Comparison of ENCODE assay signal across 8 cellular contexts in genomic region chr7:73734619-73735525, GRCh38. TPM values are rescaled to one million over a fixed set of nuclear protein-coding genes. Genes with fewer than 3 reads are reported as not detected.
DNase-seq lines count a peak whose midpoint lies in the region; ATAC-seq and TF ChIP-seq lines count a peak whose summit lies in the region.

No MANE protein-coding gene starts in this region.

- H3K4me2 ChIP-seq in BLaER1 treated with 17β-estradiol and CSF1 and Interleukin-3, amounts not matched to agents 10 nM and 100 nM = peak overlapping the region; percentile 16 to 66 (median 58); a peak in 18 of 22 replicates
- H3K4me2 ChIP-seq in Loucy (ENCODE audit: low read depth, low read length, poor library complexity, severe bottlenecking) (no peak overlapping the region), parathyroid adenoma (ENCODE audit: low read length) (no peak overlapping the region)

- ATAC-seq in GM19467 (IDR thresholded peaks at IDR 0.05; ENCODE audit: unreplicated experiment) (peak; percentile 45), upper lobe of right lung (peak; percentile 87)

- no peaks in the 10 kb centered on the region for H3K9me2 ChIP-seq in Loucy (replicated peaks; ENCODE audit: low read depth, low read length)

- no peaks in the 10 kb centered on the region for H3K27me3 ChIP-seq in BLaER1 treated with 17β-estradiol and CSF1 and Interleukin-3, amounts not matched to agents 10 nM and 100 nM
- H3K27me3 ChIP-seq in Loucy (ENCODE audit: insufficient read depth, low read length, poor library complexity, severe bottlenecking) = no peaks in the 10 kb centered on the region
- H3K27me3 ChIP-seq in parathyroid adenoma (ENCODE audit: control insufficient read depth, insufficient read depth, low read length) = no peaks in the 10 kb centered on the region
- no peaks in the 10 kb centered on the region for H3K27me3 ChIP-seq in upper lobe of right lung

- peaks cover 6 to 24% (median 20%) of the 10 kb centered on the region in 11 experiments; a peak in 19 of 22 replicates for H3K36me3 ChIP-seq in BLaER1 treated with 17β-estradiol and CSF1 and Interleukin-3, amounts not matched to agents 10 nM and 100 nM
- H3K36me3 ChIP-seq in Loucy (ENCODE audit: insufficient read depth, low read length) (no peaks in the 10 kb centered on the region), parathyroid adenoma (ENCODE audit: control insufficient read depth, insufficient read depth, low read length) (no peaks in the 10 kb centered on the region), upper lobe of right lung (peaks cover 12% of the 10 kb centered on the region)

- no peaks in the 10 kb centered on the region for H3K9me3 ChIP-seq in BLaER1 treated with 17β-estradiol and CSF1 and Interleukin-3, amounts not matched to agents 10 nM and 100 nM (replicated peaks in 1 of 11)
- H3K9me3 ChIP-seq in Loucy (ENCODE audit: insufficient read depth, low read depth, low read length) (no peaks in the 10 kb centered on the region), parathyroid adenoma (ENCODE audit: control insufficient read depth, low read length) (no peaks in the 10 kb centered on the region), upper lobe of right lung (no peaks in the 10 kb centered on the region)

- H3K27ac Mint-ChIP-seq in activated T-helper 1 cell treated with anti-CD3 and anti-CD28 coated beads, Interleukin-12 subunit alpha, Interleukin-12 subunit beta, Interleukin-2, Interleukin-4 antibody, amounts not matched to agents 30 ng/mL and 10 ng/mL and 1 ng/mL, durations not matched to agents 14 hours and 24 hours and 36 hours = peak overlapping the region; percentile 8

- peak overlapping the region in 9 of 11 experiments; percentile 9 to 65 (median 46); a peak in 13 of 22 replicates for H3K27ac ChIP-seq in BLaER1 treated with 17β-estradiol and CSF1 and Interleukin-3, amounts not matched to agents 10 nM and 100 nM
- H3K27ac ChIP-seq in parathyroid adenoma (peak overlapping the region; percentile 30), upper lobe of right lung (peak overlapping the region; percentile 56)

- H3K79me2 ChIP-seq in Loucy (ENCODE audit: insufficient read depth, low read length) (no peaks in the 10 kb centered on the region), parathyroid adenoma (no peaks in the 10 kb centered on the region)

- intact Hi-C loops in activated T-helper 1 cell treated with anti-CD3 and anti-CD28 coated beads, Interleukin-12 subunit alpha, Interleukin-12 subunit beta, Interleukin-2, Interleukin-4 antibody, amounts not matched to agents 30 ng/mL and 10 ng/mL and 1 ng/mL, durations not matched to agents 14 hours and 24 hours and 36 hours (cut with micrococcal nuclease) = loop anchor here (2.0 to 10.0 kb wide), 4 partner anchors 128 to 1857 kb away; partner anchors contain the start of gene LIMK1
- intact Hi-C loops in upper lobe of right lung (cut with DNase I) = no loop called here

- H3K4me3 Mint-ChIP-seq in activated T-helper 1 cell treated with anti-CD3 and anti-CD28 coated beads, Interleukin-12 subunit alpha, Interleukin-12 subunit beta, Interleukin-2, Interleukin-4 antibody, amounts not matched to agents 30 ng/mL and 10 ng/mL and 1 ng/mL, durations not matched to agents 14 hours and 24 hours and 36 hours = no peak overlapping the region

- peak; percentile 86 for TF ChIP-seq CTCF in Loucy (conservative IDR thresholded peaks at IDR 0.05; ENCODE audit: low read length)
- TF ChIP-seq CTCF in foreskin fibroblast (IDR thresholded peaks at IDR 0.05; ENCODE audit: low read depth, low read length) = peak; percentile 88
- peak; percentile 85 for TF ChIP-seq CTCF in parathyroid adenoma (IDR thresholded peaks at IDR 0.05)
- peak; percentile 89 for TF ChIP-seq CTCF in upper lobe of right lung (IDR thresholded peaks at IDR 0.05)

- peaks cover 14% of the 10 kb centered on the region for H3K4me1 Mint-ChIP-seq in activated T-helper 1 cell treated with anti-CD3 and anti-CD28 coated beads, Interleukin-12 subunit alpha, Interleukin-12 subunit beta, Interleukin-2, Interleukin-4 antibody, amounts not matched to agents 30 ng/mL and 10 ng/mL and 1 ng/mL, durations not matched to agents 14 hours and 24 hours and 36 hours (ENCODE audit: low read depth)

- peaks cover 19 to 34% (median 30%) of the 10 kb centered on the region in 10 experiments for H3K4me1 ChIP-seq in BLaER1 treated with 17β-estradiol and CSF1 and Interleukin-3, amounts not matched to agents 10 nM and 100 nM
- H3K4me1 ChIP-seq in Loucy (ENCODE audit: insufficient read depth, low read length, poor library complexity, severe bottlenecking) (peaks cover 13% of the 10 kb centered on the region), parathyroid adenoma (peaks cover 7% of the 10 kb centered on the region), upper lobe of right lung (peaks cover 5% of the 10 kb centered on the region)

- H3K27me3 Mint-ChIP-seq in activated T-helper 1 cell treated with anti-CD3 and anti-CD28 coated beads, Interleukin-12 subunit alpha, Interleukin-12 subunit beta, Interleukin-2, Interleukin-4 antibody, amounts not matched to agents 30 ng/mL and 10 ng/mL and 1 ng/mL, durations not matched to agents 14 hours and 24 hours and 36 hours (ENCODE audit: insufficient read depth) = peaks cover 6% of the 10 kb centered on the region

- no peaks in the 10 kb centered on the region for H3K9me3 Mint-ChIP-seq in activated T-helper 1 cell treated with anti-CD3 and anti-CD28 coated beads, Interleukin-12 subunit alpha, Interleukin-12 subunit beta, Interleukin-2, Interleukin-4 antibody, amounts not matched to agents 30 ng/mL and 10 ng/mL and 1 ng/mL, durations not matched to agents 14 hours and 24 hours and 36 hours

- H3K4me3 ChIP-seq in BLaER1 treated with 17β-estradiol and CSF1 and Interleukin-3, amounts not matched to agents 10 nM and 100 nM = no peak overlapping the region
- H3K4me3 ChIP-seq in Loucy (ENCODE audit: low read length, poor library complexity, severe bottlenecking) = no peak overlapping the region
- no peak overlapping the region for H3K4me3 ChIP-seq in foreskin fibroblast (ENCODE audit: low read depth in 1 of 2, low read length in 2 of 2)
- no peak overlapping the region for H3K4me3 ChIP-seq in parathyroid adenoma (ENCODE audit: low read depth, low read length)
- H3K4me3 ChIP-seq in upper lobe of right lung = no peak overlapping the region

- H3K9ac ChIP-seq in BLaER1 treated with 17β-estradiol and CSF1 and Interleukin-3, amounts not matched to agents 10 nM and 100 nM = peak overlapping the region in 8 of 11 experiments; percentile 11 to 62 (median 42); a peak in 11 of 22 replicates
- peak overlapping the region; percentile 36 for H3K9ac ChIP-seq in Loucy (ENCODE audit: low read depth, low read length, poor library complexity, severe bottlenecking)
- no peak overlapping the region for H3K9ac ChIP-seq in parathyroid adenoma

- no peaks in the 10 kb centered on the region for H3F3A ChIP-seq in Loucy (ENCODE audit: low read depth)

- H2AFZ ChIP-seq in Loucy (ENCODE audit: low read length) (no peak overlapping the region; the same call in 1 of the 2 replicates), parathyroid adenoma (peak overlapping the region; percentile 31)

- DNase-seq in RPMI8226 (peak; percentile 94), foreskin fibroblast (peak; percentile 57 to 90), upper lobe of right lung (peak; percentile 92)
- DNase-seq in activated T-helper 1 cell treated with anti-CD3 and anti-CD28 coated beads, Interleukin-12 subunit alpha, Interleukin-12 subunit beta, Interleukin-2, Interleukin-4 antibody, amounts not matched to agents 30 ng/mL and 10 ng/mL and 1 ng/mL, durations not matched to agents 14 hours and 24 hours and 36 hours (ENCODE audit: low spot score) = peak; percentile 78

- H3K36me3 Mint-ChIP-seq in activated T-helper 1 cell treated with anti-CD3 and anti-CD28 coated beads, Interleukin-12 subunit alpha, Interleukin-12 subunit beta, Interleukin-2, Interleukin-4 antibody, amounts not matched to agents 30 ng/mL and 10 ng/mL and 1 ng/mL, durations not matched to agents 14 hours and 24 hours and 36 hours (ENCODE audit: low read depth) = no peaks in the 10 kb centered on the region

- peaks cover 9 to 32% (median 22%) of the 10 kb centered on the region in 11 experiments; a peak in 20 of 22 replicates for H4K20me1 ChIP-seq in BLaER1 treated with 17β-estradiol and CSF1 and Interleukin-3, amounts not matched to agents 10 nM and 100 nM
- no peaks in the 10 kb centered on the region for H4K20me1 ChIP-seq in Loucy (ENCODE audit: insufficient read depth, low read length, poor library complexity, severe bottlenecking)

RNA-seq across cellular contexts. Expression of gene ABHD11, which starts 3.7 kb away (rescaled TPM):
- 18.9 and 24.3 TPM in 2 replicates for total RNA-seq in activated T-helper 1 cell treated with anti-CD3 and anti-CD28 coated beads, Interleukin-12 subunit alpha, Interleukin-12 subunit beta, Interleukin-2, Interleukin-4 antibody, amounts not matched to agents 30 ng/mL and 10 ng/mL and 1 ng/mL, durations not matched to agents 14 hours and 24 hours and 36 hours
- 19.7 TPM for total RNA-seq in upper lobe of right lung

RNA-seq across cellular contexts. Expression of gene STX1A, which starts 15.4 kb away (rescaled TPM):
- 24.9 and 26.7 TPM in 2 replicates for total RNA-seq in activated T-helper 1 cell treated with anti-CD3 and anti-CD28 coated beads, Interleukin-12 subunit alpha, Interleukin-12 subunit beta, Interleukin-2, Interleukin-4 antibody, amounts not matched to agents 30 ng/mL and 10 ng/mL and 1 ng/mL, durations not matched to agents 14 hours and 24 hours and 36 hours
- total RNA-seq in upper lobe of right lung = 6.3 TPM

RNA-seq across cellular contexts. Expression of gene CLDN3, which starts 35.2 kb away (rescaled TPM):
- total RNA-seq in activated T-helper 1 cell treated with anti-CD3 and anti-CD28 coated beads, Interleukin-12 subunit alpha, Interleukin-12 subunit beta, Interleukin-2, Interleukin-4 antibody, amounts not matched to agents 30 ng/mL and 10 ng/mL and 1 ng/mL, durations not matched to agents 14 hours and 24 hours and 36 hours = not detected in 2 replicates
- total RNA-seq in upper lobe of right lung = 11.8 TPM

RNA-seq across cellular contexts. Expression of gene BUD23, which starts 51.5 kb away (rescaled TPM):
- 128 and 138 TPM in 2 replicates for total RNA-seq in activated T-helper 1 cell treated with anti-CD3 and anti-CD28 coated beads, Interleukin-12 subunit alpha, Interleukin-12 subunit beta, Interleukin-2, Interleukin-4 antibody, amounts not matched to agents 30 ng/mL and 10 ng/mL and 1 ng/mL, durations not matched to agents 14 hours and 24 hours and 36 hours
- total RNA-seq in upper lobe of right lung = 38.4 TPM

RNA-seq across cellular contexts. Expression of gene DNAJC30, which starts 51.6 kb away (rescaled TPM):
- total RNA-seq in activated T-helper 1 cell treated with anti-CD3 and anti-CD28 coated beads, Interleukin-12 subunit alpha, Interleukin-12 subunit beta, Interleukin-2, Interleukin-4 antibody, amounts not matched to agents 30 ng/mL and 10 ng/mL and 1 ng/mL, durations not matched to agents 14 hours and 24 hours and 36 hours = 11.2 and 11.6 TPM in 2 replicates
- total RNA-seq in upper lobe of right lung = 10.2 TPM

Comparison
In these comparisons a context has a peak if more than half of its experiments do, and no peak if none do; other contexts are left out.
1. H3K4me2 ChIP-seq: peak in BLaER1 treated with 17β-estradiol and CSF1 and Interleukin-3, amounts not matched to agents 10 nM and 100 nM (11 of 11); none in Loucy (single experiment) and parathyroid adenoma (single experiment).
2. RNA of gene CLDN3, which starts 35.2 kb away (total RNA-seq): 11.8 TPM in upper lobe of right lung (single experiment); not detected in activated T-helper 1 cell treated with anti-CD3 and anti-CD28 coated beads, Interleukin-12 subunit alpha, Interleukin-12 subunit beta, Interleukin-2, Interleukin-4 antibody, amounts not matched to agents 30 ng/mL and 10 ng/mL and 1 ng/mL, durations not matched to agents 14 hours and 24 hours and 36 hours; every median in the first group is over 10 times any median in the second.
3. Peak in every context shown above with its lines, with median percentiles within 50 percentile points of each other: H3K27ac ChIP-seq, CTCF ChIP-seq and DNase-seq.